Comparison of ENCODE assay signal across 35 cellular contexts in the genomic region with DNA sequence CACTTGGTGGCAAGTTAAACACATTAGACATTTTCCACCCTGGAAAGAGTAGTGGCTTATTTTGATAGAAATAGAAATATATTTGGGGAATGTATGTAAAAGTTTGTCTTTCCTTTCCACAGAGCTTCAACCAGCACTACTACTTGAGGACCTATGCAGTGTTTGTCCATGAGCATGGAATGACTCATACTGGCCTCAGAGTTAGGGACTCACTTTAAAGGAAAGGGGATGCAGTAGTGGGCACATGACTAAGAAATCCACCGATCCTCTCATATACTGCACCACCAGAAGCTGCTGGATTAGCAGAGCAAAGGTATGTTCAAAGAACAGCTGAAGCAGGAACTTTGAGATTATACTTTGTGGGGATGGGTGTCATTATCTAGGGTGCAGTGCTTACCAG.
"Had no signal": no experiment of that assay in that cellular context is flagged by ENCODE, and none has a peak within 500 bp of the region (broad histone marks: within the 10 kb centered on the region; RNA-seq: fewer than 3 reads in every experiment).

No MANE protein-coding gene starts in this region.

- H3K4me1 Mint-ChIP-seq: central memory CD8-positive, alpha-beta T cell; naive B cell; nephron progenitor cell had no signal

- H3K27me3 ChIP-seq: neutrophil, ovary, uterus had no signal

- H3K9me3 ChIP-seq: esophagus squamous epithelium, neutrophil, ovary, prostate gland, thoracic aorta, uterus had no signal

- H3K36me3 ChIP-seq: esophagus squamous epithelium, neutrophil, ovary, prostate gland, thoracic aorta, uterus had no signal

- H3K9me3 Mint-ChIP-seq: activated T-cell treated with anti-CD3 and anti-CD28 coated beads, Interleukin-2, amount 50 U/mL, for 72 hours; central memory CD8-positive, alpha-beta T cell; naive B cell; stimulated activated naive CD8-positive, alpha-beta T cell treated with anti-CD3 and anti-CD28 coated beads, Interleukin-15, Interleukin-2, amounts not matched to agents 100 ng/mL and 50 ng/mL, for 24 hours; T-helper 2 cell treated with Interferon-gamma antibody and Interleukin-4, amounts not matched to agents 5 μg/mL and 100 μg/mL, for 36 hours had no signal

- H3K27me3 Mint-ChIP-seq: activated naive CD8-positive, alpha-beta T cell had no signal

- FAIRE-seq: colon, endometrium, keratinocyte had no signal

- H3K27ac Mint-ChIP-seq: activated naive CD8-positive, alpha-beta T cell; activated T-cell treated with anti-CD3 and anti-CD28 coated beads, Interleukin-2, amount 50 U/mL, for 72 hours; mesothelial cell of epicardium; naive B cell; nephron progenitor cell; stimulated activated naive CD8-positive, alpha-beta T cell treated with anti-CD3 and anti-CD28 coated beads, Interleukin-15, Interleukin-2, amounts not matched to agents 100 ng/mL and 50 ng/mL, for 24 hours; T-helper 2 cell treated with Interferon-gamma antibody and Interleukin-4, amounts not matched to agents 5 μg/mL and 100 μg/mL, for 36 hours had no signal

- DNase-seq: activated CD4-positive, alpha-beta T cell treated with anti-CD3 and anti-CD28 coated beads for 4 hours; activated CD4-positive, alpha-beta T cell treated with anti-CD3 and anti-CD28 coated beads, Interleukin-2, amount 50 U/mL, for 4 hours; activated CD4-positive, CD25-positive, alpha-beta regulatory T cell; activated naive CD4-positive, alpha-beta T cell treated with Interleukin-2 at 50 U/mL for 16 hours; activated T-cell treated with anti-CD3 and anti-CD28 coated beads for 4 hours; activated T-cell treated with anti-CD3 and anti-CD28 coated beads, Interleukin-2, amount 50 U/mL, for 72 hours; anterior cingulate cortex; dermis blood vessel endothelial cell; effector CD8-positive, alpha-beta T cell; esophagus squamous epithelium; foreskin melanocyte; left cardiac atrium; mammary epithelial cell; naive B cell; nephron progenitor cell; ovary; retina; stimulated activated CD4-positive, alpha-beta T cell treated with anti-CD3 and anti-CD28 coated beads, Interleukin-12 subunit alpha, Interleukin-12 subunit beta, amount 100 ng/mL, for 4 hours; stimulated activated CD4-positive, alpha-beta T cell treated with anti-CD3 and anti-CD28 coated beads, Interleukin-4, amount 100 ng/mL, for 1 hour; trophoblast cell; uterus had no signal

- H3K27ac ChIP-seq: epithelial cell of prostate, esophagus squamous epithelium, neutrophil, ovary, prostate gland, skin epidermis, thoracic aorta, uterus had no signal

- H3K4me3 ChIP-seq: esophagus squamous epithelium, ovary, prostate gland, skin epidermis, thoracic aorta, uterus had no signal

- H3K36me3 Mint-ChIP-seq: activated naive CD8-positive, alpha-beta T cell; mesothelial cell of epicardium; naive B cell had no signal

- H3K4me3 Mint-ChIP-seq: activated naive CD8-positive, alpha-beta T cell; activated T-cell treated with anti-CD3 and anti-CD28 coated beads, Interleukin-2, amount 50 U/mL, for 72 hours; central memory CD8-positive, alpha-beta T cell; mesothelial cell of epicardium; naive B cell; nephron progenitor cell; stimulated activated naive CD8-positive, alpha-beta T cell treated with anti-CD3 and anti-CD28 coated beads, Interleukin-15, Interleukin-2, amounts not matched to agents 100 ng/mL and 50 ng/mL, for 24 hours; T-helper 2 cell treated with Interferon-gamma antibody and Interleukin-4, amounts not matched to agents 5 μg/mL and 100 μg/mL, for 36 hours had no signal

- ATAC-seq: activated T-cell treated with anti-CD3 and anti-CD28 coated beads, Interleukin-2, amount 50 U/mL, for 72 hours; left cardiac atrium; sciatic nerve had no signal

- H3K4me1 ChIP-seq: prostate gland, uterus had no signal
